21 cellular contexts compared by ENCODE assay signal in genomic region chr2:61636686-61637085, GRCh38.
"Had no signal": no experiment of that assay in that cellular context is flagged by ENCODE, and none has a peak within 500 bp of the region (broad histone marks: within the 10 kb centered on the region; RNA-seq: fewer than 3 reads in every experiment).

No MANE protein-coding gene starts in this region.

- H3K9me3 Mint-ChIP-seq: activated naive CD8-positive, alpha-beta T cell treated with anti-CD3 and anti-CD28 coated beads, Interleukin-2, amount 10 ng/mL, durations not matched to agents 7 days and 5 days; T-helper 1 cell treated with Interleukin-12 subunit alpha and Interleukin-12 subunit beta and Interleukin-4 antibody, amounts not matched to agents 30 μg/mL and 1 μg/mL, for 36 hours had no signal

- H3K4me3 ChIP-seq: breast epithelium, SJSA1 had no signal

- H3K4me3 Mint-ChIP-seq: activated CD8-positive, alpha-beta T cell treated with anti-CD3 and anti-CD28 coated beads, Interleukin-2, amount 10 ng/mL, durations not matched to agents 7 days and 5 days; activated naive CD8-positive, alpha-beta T cell treated with anti-CD3 and anti-CD28 coated beads, Interleukin-2, amount 10 ng/mL, durations not matched to agents 7 days and 5 days; T-helper 1 cell treated with Interleukin-12 subunit alpha and Interleukin-12 subunit beta and Interleukin-4 antibody, amounts not matched to agents 30 μg/mL and 1 μg/mL, for 36 hours had no signal

- H3K4me1 ChIP-seq: breast epithelium had no signal

- H3K36me3 ChIP-seq: breast epithelium, SJSA1 had no signal

- ATAC-seq: activated CD8-positive, alpha-beta T cell treated with anti-CD3 and anti-CD28 coated beads, Interleukin-2, amount 10 ng/mL, durations not matched to agents 7 days and 5 days had no signal

- H3K27ac ChIP-seq: breast epithelium, SJSA1 had no signal

- H3K27ac Mint-ChIP-seq: activated CD8-positive, alpha-beta T cell treated with anti-CD3 and anti-CD28 coated beads, Interleukin-2, amount 10 ng/mL, durations not matched to agents 7 days and 5 days; activated naive CD8-positive, alpha-beta T cell treated with anti-CD3 and anti-CD28 coated beads, Interleukin-2, amount 10 ng/mL, durations not matched to agents 7 days and 5 days; T-helper 1 cell treated with Interleukin-12 subunit alpha and Interleukin-12 subunit beta and Interleukin-4 antibody, amounts not matched to agents 30 μg/mL and 1 μg/mL, for 36 hours had no signal

- H3K36me3 Mint-ChIP-seq: activated naive CD8-positive, alpha-beta T cell treated with anti-CD3 and anti-CD28 coated beads, Interleukin-2, amount 10 ng/mL, durations not matched to agents 7 days and 5 days had no signal

- FAIRE-seq: RCC 7860 had no signal

- DNase-seq: activated CD4-positive, alpha-beta T cell treated with anti-CD3 and anti-CD28 coated beads for 48 hours; activated CD4-positive, alpha-beta T cell treated with anti-CD3 and anti-CD28 coated beads, Interleukin-2, amount 50 U/mL, for 4 hours; activated CD4-positive, CD25-positive, alpha-beta regulatory T cell treated with anti-CD3 and anti-CD28 coated beads, Interleukin-2, amount 50 U/mL, for 72 hours; activated CD8-positive, alpha-beta memory T cell treated with anti-CD3 and anti-CD28 coated beads, Interleukin-2, amount 50 U/mL, for 48 hours; activated CD8-positive, alpha-beta T cell treated with anti-CD3 and anti-CD28 coated beads, Interleukin-2, amount 10 ng/mL, durations not matched to agents 7 days and 5 days; activated naive CD4-positive, alpha-beta T cell treated with anti-CD3 and anti-CD28 coated beads, Interleukin-2, amount 50 U/mL, for 16 hours; activated naive CD8-positive, alpha-beta T cell treated with anti-CD3 and anti-CD28 coated beads, Interleukin-2, amount 10 ng/mL, durations not matched to agents 7 days and 5 days; activated T-cell treated with anti-CD3 and anti-CD28 coated beads, Interleukin-2, amount 50 U/mL, for 1 hour; aorta; central memory CD4-positive, alpha-beta T cell; Karpas-422; NCI-H1048; NCI-H146; NCI-H187 treated with DMSO at 0.1 percent for 48 hours; NCI-H2081 treated with DMSO at 0.1 percent for 48 hours; NCI-H524; SHP77 had no signal

- H3K27me3 ChIP-seq: breast epithelium, SJSA1 had no signal

- H3K9me3 ChIP-seq: breast epithelium, SJSA1 had no signal
